In the genomic region with DNA sequence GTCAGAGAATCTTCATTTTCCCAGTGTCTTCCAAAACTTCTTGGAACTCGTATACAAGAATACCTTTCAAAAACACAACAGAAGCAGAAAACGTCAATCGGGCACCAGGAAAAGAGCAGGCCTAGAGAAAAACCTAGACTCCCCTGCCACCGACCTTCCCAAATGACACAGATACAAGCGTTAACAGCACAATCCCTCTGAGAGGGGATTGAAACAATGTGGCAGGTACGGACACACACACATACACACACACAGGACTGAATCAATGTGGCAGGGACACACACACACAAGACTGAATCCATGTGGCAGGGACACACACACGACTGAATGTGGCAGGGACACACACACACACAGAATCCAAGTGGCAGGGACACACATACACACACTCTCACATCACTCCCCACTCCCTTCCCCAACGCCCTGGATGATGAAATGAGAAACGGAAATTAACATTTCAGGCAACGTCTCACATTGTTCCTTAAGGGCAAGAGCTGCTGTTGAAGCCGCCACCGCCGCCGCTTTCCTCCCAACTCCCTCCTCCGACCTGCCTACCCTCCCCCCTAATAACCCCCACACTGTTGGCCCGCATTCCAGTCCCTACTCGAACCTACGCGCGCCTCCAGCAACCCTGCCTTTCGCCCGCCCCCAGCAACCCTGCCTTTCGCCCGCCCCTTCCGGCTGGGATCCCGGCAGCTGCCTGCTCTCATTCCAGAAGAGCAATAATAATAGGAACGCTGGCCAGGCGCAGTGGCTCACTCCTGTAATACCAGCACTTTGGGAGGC, we compare ENCODE assay signal across 1 cellular context.
TF ChIP-seq lines count a peak whose summit lies in the region.

No MANE protein-coding gene starts in this region.

TF ChIP-seq in WTC11, 78 proteins besides CTCF, POLR2A, EP300 and RAD21 (continued from another document):
- TF ChIP-seq, protein P1, sequence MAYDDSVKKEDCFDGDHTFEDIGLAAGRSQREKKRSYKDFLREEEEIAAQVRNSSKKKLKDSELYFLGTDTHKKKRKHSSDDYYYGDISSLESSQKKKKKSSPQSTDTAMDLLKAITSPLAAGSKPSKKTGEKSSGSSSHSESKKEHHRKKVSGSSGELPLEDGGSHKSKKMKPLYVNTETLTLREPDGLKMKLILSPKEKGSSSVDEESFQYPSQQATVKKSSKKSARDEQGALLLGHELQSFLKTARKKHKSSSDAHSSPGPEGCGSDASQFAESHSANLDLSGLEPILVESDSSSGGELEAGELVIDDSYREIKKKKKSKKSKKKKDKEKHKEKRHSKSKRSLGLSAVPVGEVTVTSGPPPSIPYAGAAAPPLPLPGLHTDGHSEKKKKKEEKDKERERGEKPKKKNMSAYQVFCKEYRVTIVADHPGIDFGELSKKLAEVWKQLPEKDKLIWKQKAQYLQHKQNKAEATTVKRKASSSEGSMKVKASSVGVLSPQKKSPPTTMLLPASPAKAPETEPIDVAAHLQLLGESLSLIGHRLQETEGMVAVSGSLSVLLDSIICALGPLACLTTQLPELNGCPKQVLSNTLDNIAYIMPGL (CRISPR knock-in tag; IDR thresholded peaks at IDR 0.05), result no peak
